13 cellular contexts compared by ENCODE assay signal in the genomic region with DNA sequence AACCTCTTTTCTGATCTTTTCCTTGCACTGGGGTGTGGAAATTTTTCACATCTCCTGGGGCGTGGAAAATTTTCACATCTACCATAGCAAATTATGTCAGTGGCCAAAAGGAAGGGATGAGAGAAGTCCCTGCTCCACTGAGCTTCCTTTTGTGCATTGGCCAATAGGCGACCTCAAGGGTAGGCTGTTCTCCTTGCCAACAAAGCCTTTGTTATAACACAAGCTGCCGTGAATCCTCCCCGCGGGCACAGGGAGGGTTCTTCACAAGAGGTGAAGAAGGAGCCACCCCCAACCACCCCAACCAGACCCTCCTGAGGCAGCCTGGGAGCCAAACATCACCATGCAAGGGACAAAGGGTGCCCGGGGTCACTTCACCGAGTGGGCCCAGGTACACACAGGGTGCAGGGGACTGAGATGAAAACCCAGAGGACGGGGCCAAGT. TPM values are rescaled to one million over a fixed set of nuclear protein-coding genes. Genes with fewer than 3 reads are reported as not detected.
DNase-seq lines count a peak whose midpoint lies in the region; ATAC-seq lines count a peak whose summit lies in the region.
"Had no signal": no experiment of that assay in that cellular context is flagged by ENCODE, and none has a peak within 500 bp of the region (broad histone marks: within the 10 kb centered on the region; RNA-seq: fewer than 3 reads in every experiment).

No MANE protein-coding gene starts in this region.

- H3K4me1 Mint-ChIP-seq in activated T-cell treated with anti-CD3 and anti-CD28 coated beads, Interleukin-2, amount 50 U/mL, for 24 hours (ENCODE audit: low read depth): peaks cover 22% of the 10 kb centered on the region
- H3K4me1 Mint-ChIP-seq in activated T-cell treated with anti-CD3 and anti-CD28 coated beads, Interleukin-2, amount 50 U/mL, for 4 hours (ENCODE audit: low read depth): peaks cover 5% of the 10 kb centered on the region

- DNase-seq in activated T-cell treated with anti-CD3 and anti-CD28 coated beads, Interleukin-2, amount 50 U/mL, for 24 hours: no peak
- DNase-seq in activated T-cell treated with anti-CD3 and anti-CD28 coated beads, Interleukin-2, amount 50 U/mL, for 4 hours: no peak
- DNase-seq in RPMI7951 (ENCODE audit: low read depth) (peak; percentile 70), inferior parietal cortex (ENCODE audit: extremely low spot score) (peak; percentile 39), superior temporal gyrus (ENCODE audit: extremely low spot score) (peak; percentile 74), SW 1271 (lab: John Stamatoyannopoulos, UW) (no peak)
- DNase-seq: activated CD4-positive, alpha-beta T cell treated with anti-CD3 and anti-CD28 coated beads, Interleukin-2, amount 50 U/mL, for 4 hours; NCI-H1436 treated with DMSO at 0.1 percent for 48 hours; NCI-H524 treated with DMSO at 0.1 percent for 48 hours; pancreas had no signal

- no peaks in the 10 kb centered on the region for H3K9me3 Mint-ChIP-seq in activated T-cell treated with anti-CD3 and anti-CD28 coated beads, Interleukin-2, amount 50 U/mL, for 24 hours
- H3K9me3 Mint-ChIP-seq in activated T-cell treated with anti-CD3 and anti-CD28 coated beads, Interleukin-2, amount 50 U/mL, for 4 hours: no peaks in the 10 kb centered on the region

- H3K27ac Mint-ChIP-seq in activated T-cell treated with anti-CD3 and anti-CD28 coated beads, Interleukin-2, amount 50 U/mL, for 24 hours: peak overlapping the region; percentile 86

- no peak for ATAC-seq in activated T-cell treated with anti-CD3 and anti-CD28 coated beads, Interleukin-2, amount 50 U/mL, for 4 hours
- ATAC-seq in GM21723 (IDR thresholded peaks at IDR 0.05; ENCODE audit: unreplicated experiment) (no peak), GM21528 (IDR thresholded peaks at IDR 0.05; ENCODE audit: low FRiP score, unreplicated experiment) (no peak)
- ATAC-seq: pancreas had no signal

- no peaks in the 10 kb centered on the region for H3K36me3 Mint-ChIP-seq in activated T-cell treated with anti-CD3 and anti-CD28 coated beads, Interleukin-2, amount 50 U/mL, for 24 hours (ENCODE audit: low read depth)
- no peaks in the 10 kb centered on the region for H3K36me3 Mint-ChIP-seq in activated T-cell treated with anti-CD3 and anti-CD28 coated beads, Interleukin-2, amount 50 U/mL, for 4 hours (ENCODE audit: insufficient read depth)

- peaks cover 6% of the 10 kb centered on the region for H3K27me3 Mint-ChIP-seq in activated T-cell treated with anti-CD3 and anti-CD28 coated beads, Interleukin-2, amount 50 U/mL, for 24 hours
- H3K27me3 Mint-ChIP-seq in activated T-cell treated with anti-CD3 and anti-CD28 coated beads, Interleukin-2, amount 50 U/mL, for 4 hours (ENCODE audit: low read depth): peaks cover 2% of the 10 kb centered on the region

- no peak overlapping the region for H3K4me3 Mint-ChIP-seq in activated T-cell treated with anti-CD3 and anti-CD28 coated beads, Interleukin-2, amount 50 U/mL, for 24 hours
- H3K4me3 Mint-ChIP-seq in activated T-cell treated with anti-CD3 and anti-CD28 coated beads, Interleukin-2, amount 50 U/mL, for 4 hours: no peak overlapping the region

RNA-seq across cellular contexts. Expression of a gene that starts 6.5 kb away (rescaled TPM):
- 1 to 10 TPM in 1 of 3 donors, under 1 TPM in 2; 0.11 to 1.7 (median 0.40) TPM for total RNA-seq in activated T-cell treated with anti-CD3 and anti-CD28 coated beads, Interleukin-2, amount 50 U/mL, for 4 hours
- total RNA-seq in RPMI7951 (2014; rRNA removed; shearing (Covaris generic)): not detected in 2 replicates
- total RNA-seq: fibroblast of villous mesenchyme had no signal

Comparison
In these comparisons a context has a peak if more than half of its experiments do, and no peak if none do; other contexts are left out.
1. DNase-seq: peak in RPMI7951 (single experiment), inferior parietal cortex (single experiment) and superior temporal gyrus (single experiment); none in activated T-cell treated with anti-CD3 and anti-CD28 coated beads, Interleukin-2, amount 50 U/mL, for 24 hours (single experiment), activated T-cell treated with anti-CD3 and anti-CD28 coated beads, Interleukin-2, amount 50 U/mL, for 4 hours (single experiment) and SW 1271 (0 of 2).